In the genomic region with DNA sequence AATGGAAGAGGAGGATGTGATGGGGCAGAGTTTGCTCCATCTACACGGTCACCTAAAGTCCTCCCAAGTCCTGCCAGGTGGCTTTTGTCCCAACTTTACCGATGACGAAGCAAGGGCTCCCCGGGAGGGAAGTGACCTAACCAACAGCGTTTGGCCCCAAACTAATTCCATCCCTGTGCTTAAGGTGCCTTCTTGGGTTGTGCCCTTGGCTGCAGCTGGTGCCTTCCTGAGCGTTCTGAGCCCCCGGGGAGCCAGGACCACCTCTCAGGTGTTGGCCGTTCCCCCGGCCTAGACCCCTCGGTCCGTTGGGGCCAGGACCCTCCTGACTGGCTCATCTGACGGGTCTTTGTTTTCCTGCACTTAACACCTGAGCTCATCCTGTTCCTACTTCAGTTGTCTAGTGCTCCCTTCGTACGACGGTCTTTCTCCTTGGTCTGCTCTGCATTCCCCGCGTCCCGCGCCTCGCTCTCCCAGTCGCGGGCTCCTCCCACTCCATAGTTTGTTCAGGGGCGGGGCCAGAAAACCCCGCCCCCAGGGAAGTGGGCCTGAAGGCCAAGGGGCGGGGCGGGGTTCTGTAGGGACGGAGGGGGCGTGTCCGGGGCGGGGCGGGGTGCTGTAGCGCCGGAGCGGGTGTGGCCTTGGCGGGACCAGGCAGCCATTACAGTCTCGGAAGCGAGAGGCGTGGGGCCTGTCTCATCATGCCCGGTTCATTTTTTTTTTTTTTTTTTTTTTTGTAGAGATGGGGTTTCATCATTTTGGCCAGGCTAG, we compare ENCODE assay signal across 1 cellular context.
TF ChIP-seq lines count a peak whose summit lies in the region.

No MANE protein-coding gene starts in this region.

TF ChIP-seq in HepG2, 621 proteins besides CTCF, POLR2A, EP300 and RAD21 (continued from another document):
- TF ChIP-seq EEA1 (CRISPR knock-in tag; IDR thresholded peaks at IDR 0.05; ENCODE audit: borderline replicate concordance) = no peak
- TF ChIP-seq, protein P1, sequence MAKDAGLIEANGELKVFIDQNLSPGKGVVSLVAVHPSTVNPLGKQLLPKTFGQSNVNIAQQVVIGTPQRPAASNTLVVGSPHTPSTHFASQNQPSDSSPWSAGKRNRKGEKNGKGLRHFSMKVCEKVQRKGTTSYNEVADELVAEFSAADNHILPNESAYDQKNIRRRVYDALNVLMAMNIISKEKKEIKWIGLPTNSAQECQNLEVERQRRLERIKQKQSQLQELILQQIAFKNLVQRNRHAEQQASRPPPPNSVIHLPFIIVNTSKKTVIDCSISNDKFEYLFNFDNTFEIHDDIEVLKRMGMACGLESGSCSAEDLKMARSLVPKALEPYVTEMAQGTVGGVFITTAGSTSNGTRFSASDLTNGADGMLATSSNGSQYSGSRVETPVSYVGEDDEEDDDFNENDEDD (CRISPR knock-in tag; IDR thresholded peaks at IDR 0.05; ENCODE audit: borderline replicate concordance) = peak; percentile 57; the same call in 1 of the 2 replicates
- TF ChIP-seq, protein P2, sequence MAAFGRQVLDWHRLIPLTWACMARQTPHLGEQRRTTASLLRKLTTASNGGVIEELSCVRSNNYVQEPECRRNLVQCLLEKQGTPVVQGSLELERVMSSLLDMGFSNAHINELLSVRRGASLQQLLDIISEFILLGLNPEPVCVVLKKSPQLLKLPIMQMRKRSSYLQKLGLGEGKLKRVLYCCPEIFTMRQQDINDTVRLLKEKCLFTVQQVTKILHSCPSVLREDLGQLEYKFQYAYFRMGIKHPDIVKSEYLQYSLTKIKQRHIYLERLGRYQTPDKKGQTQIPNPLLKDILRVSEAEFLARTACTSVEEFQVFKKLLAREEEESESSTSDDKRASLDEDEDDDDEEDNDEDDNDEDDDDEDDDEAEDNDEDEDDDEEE (CRISPR knock-in tag; IDR thresholded peaks at IDR 0.05) = no peak
- no peak for TF ChIP-seq NFRKB (IDR thresholded peaks at IDR 0.05)
- no peak for TF ChIP-seq NR2F6 (IDR thresholded peaks at IDR 0.05)
- TF ChIP-seq NR2F6 (CRISPR knock-in tag; IDR thresholded peaks at IDR 0.05) = no peak
- no peak for TF ChIP-seq ZNF253 (CRISPR knock-in tag; IDR thresholded peaks at IDR 0.05; ENCODE audit: borderline replicate concordance)
- TF ChIP-seq ZNF225 (CRISPR knock-in tag; IDR thresholded peaks at IDR 0.05) = 0 out of 2 replicates have a peak, but pooled peaks have one; percentile 32
- TF ChIP-seq, protein P3, sequence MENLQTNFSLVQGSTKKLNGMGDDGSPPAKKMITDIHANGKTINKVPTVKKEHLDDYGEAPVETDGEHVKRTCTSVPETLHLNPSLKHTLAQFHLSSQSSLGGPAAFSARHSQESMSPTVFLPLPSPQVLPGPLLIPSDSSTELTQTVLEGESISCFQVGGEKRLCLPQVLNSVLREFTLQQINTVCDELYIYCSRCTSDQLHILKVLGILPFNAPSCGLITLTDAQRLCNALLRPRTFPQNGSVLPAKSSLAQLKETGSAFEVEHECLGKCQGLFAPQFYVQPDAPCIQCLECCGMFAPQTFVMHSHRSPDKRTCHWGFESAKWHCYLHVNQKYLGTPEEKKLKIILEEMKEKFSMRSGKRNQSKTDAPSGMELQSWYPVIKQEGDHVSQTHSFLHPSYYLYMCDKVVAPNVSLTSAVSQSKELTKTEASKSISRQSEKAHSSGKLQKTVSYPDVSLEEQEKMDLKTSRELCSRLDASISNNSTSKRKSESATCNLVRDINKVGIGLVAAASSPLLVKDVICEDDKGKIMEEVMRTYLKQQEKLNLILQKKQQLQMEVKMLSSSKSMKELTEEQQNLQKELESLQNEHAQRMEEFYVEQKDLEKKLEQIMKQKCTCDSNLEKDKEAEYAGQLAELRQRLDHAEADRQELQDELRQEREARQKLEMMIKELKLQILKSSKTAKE (CRISPR knock-in tag; IDR thresholded peaks at IDR 0.05; ENCODE audit: borderline replicate concordance) = no peak
- TF ChIP-seq, protein P4, sequence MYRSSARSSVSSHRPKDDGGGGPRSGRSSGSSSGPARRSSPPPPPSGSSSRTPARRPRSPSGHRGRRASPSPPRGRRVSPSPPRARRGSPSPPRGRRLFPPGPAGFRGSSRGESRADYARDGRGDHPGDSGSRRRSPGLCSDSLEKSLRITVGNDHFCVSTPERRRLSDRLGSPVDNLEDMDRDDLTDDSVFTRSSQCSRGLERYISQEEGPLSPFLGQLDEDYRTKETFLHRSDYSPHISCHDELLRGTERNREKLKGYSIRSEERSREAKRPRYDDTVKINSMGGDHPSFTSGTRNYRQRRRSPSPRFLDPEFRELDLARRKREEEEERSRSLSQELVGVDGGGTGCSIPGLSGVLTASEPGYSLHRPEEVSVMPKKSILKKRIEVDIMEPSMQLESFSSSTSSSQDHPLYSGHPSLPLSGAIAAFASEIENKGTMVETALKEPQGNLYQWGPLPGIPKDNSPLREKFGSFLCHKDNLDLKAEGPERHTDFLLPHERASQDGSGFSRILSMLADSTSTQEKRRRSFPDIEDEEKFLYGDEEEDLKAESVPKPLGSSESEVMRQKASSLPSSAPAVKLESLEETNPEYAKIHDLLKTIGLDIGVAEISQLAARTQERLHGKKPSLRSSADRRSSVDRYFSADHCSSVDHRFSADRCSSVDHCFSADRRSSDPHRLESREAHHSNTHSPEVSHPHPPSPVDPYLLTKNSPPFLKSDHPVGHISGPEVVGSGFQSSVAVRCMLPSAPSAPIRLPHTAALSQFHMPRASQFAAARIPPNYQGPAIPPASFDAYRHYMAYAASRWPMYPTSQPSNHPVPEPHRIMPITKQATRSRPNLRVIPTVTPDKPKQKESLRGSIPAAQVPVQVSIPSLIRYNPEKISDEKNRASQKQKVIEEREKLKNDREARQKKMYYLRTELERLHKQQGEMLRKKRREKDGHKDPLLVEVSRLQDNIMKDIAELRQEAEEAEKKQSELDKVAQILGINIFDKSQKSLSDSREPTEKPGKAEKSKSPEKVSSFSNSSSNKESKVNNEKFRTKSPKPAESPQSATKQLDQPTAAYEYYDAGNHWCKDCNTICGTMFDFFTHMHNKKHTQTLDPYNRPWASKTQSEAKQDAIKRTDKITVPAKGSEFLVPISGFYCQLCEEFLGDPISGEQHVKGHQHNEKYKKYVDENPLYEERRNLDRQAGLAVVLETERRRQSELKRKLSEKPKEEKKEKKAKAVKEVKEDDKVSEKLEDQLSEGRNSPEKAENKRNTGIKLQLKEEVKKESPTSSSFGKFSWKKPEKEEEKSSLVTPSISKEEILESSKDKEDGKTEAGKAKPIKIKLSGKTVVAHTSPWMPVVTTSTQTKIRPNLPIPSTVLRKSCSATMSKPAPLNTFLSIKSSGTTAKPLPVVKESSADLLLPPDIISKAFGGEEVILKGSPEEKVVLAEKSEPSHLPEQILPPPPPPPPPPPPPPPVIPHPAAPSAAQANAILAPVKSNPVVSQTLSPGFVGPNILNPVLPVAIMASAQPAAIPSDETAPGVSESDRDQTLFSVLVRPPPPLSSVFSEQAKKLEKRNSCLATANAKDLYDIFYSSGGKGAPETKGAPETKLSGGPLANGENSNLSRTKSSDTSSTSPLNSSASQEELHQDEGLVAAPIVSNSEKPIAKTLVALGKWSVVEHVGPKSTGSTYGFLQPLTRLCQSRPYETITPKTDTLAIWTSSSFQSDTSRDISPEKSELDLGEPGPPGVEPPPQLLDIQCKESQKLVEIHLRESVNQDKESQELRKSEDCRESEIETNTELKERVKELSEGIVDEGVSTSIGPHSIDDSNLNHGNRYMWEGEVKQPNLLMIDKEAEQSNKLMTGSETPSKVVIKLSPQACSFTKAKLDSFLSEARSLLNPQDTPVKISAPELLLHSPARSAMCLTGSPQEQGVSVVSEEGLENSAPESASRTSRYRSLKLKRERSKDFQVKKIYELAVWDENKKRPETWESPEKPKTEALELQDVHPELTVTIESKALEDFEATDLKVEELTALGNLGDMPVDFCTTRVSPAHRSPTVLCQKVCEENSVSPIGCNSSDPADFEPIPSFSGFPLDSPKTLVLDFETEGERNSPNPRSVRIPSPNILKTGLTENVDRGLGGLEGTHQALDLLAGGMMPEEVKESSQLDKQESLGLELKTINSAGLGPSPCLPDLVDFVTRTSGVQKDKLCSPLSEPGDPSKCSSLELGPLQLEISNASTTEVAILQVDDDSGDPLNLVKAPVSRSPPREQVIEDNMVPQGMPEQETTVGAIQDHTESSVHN (CRISPR knock-in tag; IDR thresholded peaks at IDR 0.05) = no peak
- TF ChIP-seq, protein P5, sequence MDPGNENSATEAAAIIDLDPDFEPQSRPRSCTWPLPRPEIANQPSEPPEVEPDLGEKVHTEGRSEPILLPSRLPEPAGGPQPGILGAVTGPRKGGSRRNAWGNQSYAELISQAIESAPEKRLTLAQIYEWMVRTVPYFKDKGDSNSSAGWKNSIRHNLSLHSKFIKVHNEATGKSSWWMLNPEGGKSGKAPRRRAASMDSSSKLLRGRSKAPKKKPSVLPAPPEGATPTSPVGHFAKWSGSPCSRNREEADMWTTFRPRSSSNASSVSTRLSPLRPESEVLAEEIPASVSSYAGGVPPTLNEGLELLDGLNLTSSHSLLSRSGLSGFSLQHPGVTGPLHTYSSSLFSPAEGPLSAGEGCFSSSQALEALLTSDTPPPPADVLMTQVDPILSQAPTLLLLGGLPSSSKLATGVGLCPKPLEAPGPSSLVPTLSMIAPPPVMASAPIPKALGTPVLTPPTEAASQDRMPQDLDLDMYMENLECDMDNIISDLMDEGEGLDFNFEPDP (CRISPR knock-in tag; conservative IDR thresholded peaks at IDR 0.05) = no peak
- TF ChIP-seq YY1 (IDR thresholded peaks at IDR 0.05; ENCODE audit: insufficient read depth, insufficient replicate concordance, low read depth, low read length) = peak; percentile 55
- no peak for TF ChIP-seq HNRNPUL1 (IDR thresholded peaks at IDR 0.05; ENCODE audit: low read depth, low read length)
- TF ChIP-seq FOXC1 (CRISPR knock-in tag; IDR thresholded peaks at IDR 0.05; ENCODE audit: borderline replicate concordance) = 0 out of 2 replicates have a peak, but pooled peaks have one; percentile 25
- no peak for TF ChIP-seq XBP1 (CRISPR knock-in tag; IDR thresholded peaks at IDR 0.05)
- no peak for TF ChIP-seq ZKSCAN8 (CRISPR knock-in tag; IDR thresholded peaks at IDR 0.05; ENCODE audit: borderline replicate concordance)
- TF ChIP-seq ZC3H4 (CRISPR knock-in tag; IDR thresholded peaks at IDR 0.05; ENCODE audit: borderline replicate concordance) = no peak
- TF ChIP-seq POLR2G (IDR thresholded peaks at IDR 0.05; ENCODE audit: low read depth, low read length) = 0 out of 2 replicates have a peak, but pooled peaks have one; percentile 31
- no peak for TF ChIP-seq ETV6 (CRISPR knock-in tag; conservative IDR thresholded peaks at IDR 0.05)
- peak; percentile 66; the same call in 1 of the 2 replicates for TF ChIP-seq NRL (CRISPR knock-in tag; IDR thresholded peaks at IDR 0.05; ENCODE audit: borderline replicate concordance)
- no peak for TF ChIP-seq ZNF678 (CRISPR knock-in tag; IDR thresholded peaks at IDR 0.05)
- TF ChIP-seq MZF1 (CRISPR knock-in tag; IDR thresholded peaks at IDR 0.05; ENCODE audit: borderline replicate concordance) = no peak
- no peak for TF ChIP-seq KAT7 (CRISPR knock-in tag; IDR thresholded peaks at IDR 0.05; ENCODE audit: borderline replicate concordance)
- no peak for TF ChIP-seq ZNF569 (CRISPR knock-in tag; IDR thresholded peaks at IDR 0.05; ENCODE audit: borderline replicate concordance)
- TF ChIP-seq ZNF605 (CRISPR knock-in tag; IDR thresholded peaks at IDR 0.05) = no peak
- TF ChIP-seq NFYB (CRISPR knock-in tag; IDR thresholded peaks at IDR 0.05) = no peak
- TF ChIP-seq ARHGAP35 (CRISPR knock-in tag; IDR thresholded peaks at IDR 0.05; ENCODE audit: borderline replicate concordance) = no peak
TF ChIP-seq in HepG2: peak in this region for 39.
